8 cellular contexts compared by ENCODE assay signal in genomic region chr11:118997627-118998387, GRCh38. TPM values are rescaled to one million over a fixed set of nuclear protein-coding genes. Genes with fewer than 3 reads are reported as not detected.
DNase-seq lines count a peak whose midpoint lies in the region; ATAC-seq and TF ChIP-seq lines count a peak whose summit lies in the region.

CENATAC (plus strand) TSS chr11:118998138; CDS start chr11:118998198, 60 bp downstream.

- ATAC-seq in GM21786 (IDR thresholded peaks at IDR 0.05; ENCODE audit: unreplicated experiment) (peak; percentile 91), Panc1 (peak; percentile 99)
- peak; percentile 93 to 96 for ATAC-seq in activated T-cell treated with anti-CD3 and anti-CD28 coated beads, Interleukin-2, amount 50 U/mL, for 72 hours (replicated peaks in 1 of 2)

- H3K4me1 ChIP-seq in KMS-11 (ENCODE audit: low read depth, poor library complexity, severe bottlenecking) (no peaks in the 10 kb centered on the region), Panc1 (ENCODE audit: control insufficient read depth, insufficient read depth, low read length) (peaks cover 16% of the 10 kb centered on the region), esophagus squamous epithelium (peaks cover 6 to 34% (median 23%) of the 10 kb centered on the region in 3 donors)

- in situ Hi-C loops in Panc1 (cut with HindIII; ENCODE audit: low pct_unique_long_range_greater_than_20kb, low sequenced_read_pairs): no loop called here

- H3K9me3 ChIP-seq in Panc1 (ENCODE audit: control insufficient read depth, insufficient read depth, low read depth, low read length): no peaks in the 10 kb centered on the region
- H3K9me3 ChIP-seq in esophagus squamous epithelium: no peaks in the 10 kb centered on the region

- TF ChIP-seq CTCF in KMS-11 (conservative IDR thresholded peaks at IDR 0.05; ENCODE audit: low read depth, low read length) (no peak), Panc1 (IDR thresholded peaks at IDR 0.05) (no peak), esophagus squamous epithelium (IDR thresholded peaks at IDR 0.05) (peak in 2 of 6 experiments; percentile 8 to 40)

- intact Hi-C loops in Panc1 (cut with micrococcal nuclease; ENCODE audit: unreplicated experiment) (no loop called here), esophagus squamous epithelium (cut with DNase I) (no loop called here)

- no peaks in the 10 kb centered on the region for H3K27me3 ChIP-seq in KMS-11 (ENCODE audit: insufficient read depth, low read depth)
- no peaks in the 10 kb centered on the region for H3K27me3 ChIP-seq in Panc1 (ENCODE audit: control insufficient read depth, insufficient read depth, low read length)
- H3K27me3 ChIP-seq in esophagus squamous epithelium: no peaks in the 10 kb centered on the region

- no TSS peak for BruUV-seq in Panc1 (replicated peaks; lab: Mats Ljungman, UMichigan)

- H3K36me3 ChIP-seq in KMS-11 (ENCODE audit: insufficient read depth): peaks cover 4% of the 10 kb centered on the region; the same call in 1 of the 2 replicates
- peaks cover 14% of the 10 kb centered on the region for H3K36me3 ChIP-seq in Panc1 (ENCODE audit: control insufficient read depth, insufficient read depth, low read length)
- peaks cover 0 to 36% (median 7%) of the 10 kb centered on the region in 3 donors for H3K36me3 ChIP-seq in esophagus squamous epithelium

- H3K9me3 Mint-ChIP-seq in activated T-cell treated with anti-CD3 and anti-CD28 coated beads, Interleukin-2, amount 50 U/mL, for 72 hours: no peaks in the 10 kb centered on the region

- POLR2A ChIA-PET in Panc1 (lab: Charles Lee): interaction anchor here (0.5 to 0.6 kb wide), 3 partner anchors 14 to 425 kb away, joined by 3 to 8 read pairs (median 4); partner anchors contain the start of gene ARCN1

- H3K4me2 ChIP-seq in KMS-11: peak within 1 kb of the TSS; percentile 68

- H3K36me3 Mint-ChIP-seq in activated T-cell treated with anti-CD3 and anti-CD28 coated beads, Interleukin-2, amount 50 U/mL, for 72 hours (ENCODE audit: insufficient read depth in 2 of 2): peaks cover 12 to 24% of the 10 kb centered on the region in 2 donors

- no peaks in the 10 kb centered on the region for H4K20me1 ChIP-seq in KMS-11 (ENCODE audit: insufficient read depth)

- CTCF ChIA-PET in Panc1 (lab: Charles Lee): interaction anchor here (0.7 to 1.0 kb wide), 2 partner anchors 9 to 208 kb away, joined by 3 to 15 read pairs; partner anchors contain the start of gene CBL

- H3K4me3 ChIP-seq in KMS-11 (IDR thresholded peaks at IDR 0.05; ENCODE audit: insufficient read depth, low read depth, low read length): no peak within 1 kb of the TSS
- peak within 1 kb of the TSS; percentile 75 to 91 for H3K4me3 ChIP-seq in Panc1 (ENCODE audit: low read depth in 2 of 2, low read length in 2 of 2)
- H3K4me3 ChIP-seq in esophagus squamous epithelium: peak within 1 kb of the TSS; percentile 67 to 82 (median 78)

- H3K9ac ChIP-seq in KMS-11: peak within 1 kb of the TSS; percentile 44; the same call in 1 of the 2 replicates

- peak within 1 kb of the TSS; percentile 87 for H2AFZ ChIP-seq in KMS-11 (ENCODE audit: low read depth)

- no peaks in the 10 kb centered on the region for H3K27me3 Mint-ChIP-seq in activated T-cell treated with anti-CD3 and anti-CD28 coated beads, Interleukin-2, amount 50 U/mL, for 72 hours (ENCODE audit: low read depth)

- TF ChIP-seq POLR2A in esophagus squamous epithelium (IDR thresholded peaks at IDR 0.05): peak in 3 of 4 donors; percentile 68 to 85 (median 80)

- H3K27ac ChIP-seq in KMS-11: peak within 1 kb of the TSS; percentile 42; the same call in 1 of the 2 replicates
- H3K27ac ChIP-seq in Panc1 (ENCODE audit: low read length): peak within 1 kb of the TSS; percentile 83
- peak within 1 kb of the TSS; percentile 87 to 91 (median 88) for H3K27ac ChIP-seq in esophagus squamous epithelium

- peak within 1 kb of the TSS; percentile 94 to 100 for H3K4me3 Mint-ChIP-seq in activated T-cell treated with anti-CD3 and anti-CD28 coated beads, Interleukin-2, amount 50 U/mL, for 72 hours

- H3K79me2 ChIP-seq in KMS-11 (ENCODE audit: insufficient read depth, low read depth): no peaks in the 10 kb centered on the region

- 0% methylated on average over 10 to 14 of the region's 54 CpGs for WGBS in esophagus squamous epithelium, 2 donors

- DNase-seq in DMS79 treated with DMSO at 0.1 percent for 48 hours (lab: John Stamatoyannopoulos, UW) (peak; percentile 97), Panc1 (ENCODE audit: low read depth, low spot score) (no peak), esophagus squamous epithelium (lab: John Stamatoyannopoulos, UW) (peak; percentile 51), myocyte (ENCODE audit: low read depth) (peak; percentile 93)
- DNase-seq in activated T-cell treated with anti-CD3 and anti-CD28 coated beads, Interleukin-2, amount 50 U/mL, for 72 hours: peak; percentile 98 to 99
- peak; percentile 92 to 94 for DNase-seq in stimulated activated CD8-positive, alpha-beta memory T cell treated with anti-CD3 and anti-CD28 coated beads, Interleukin-7, amount 100 ng/mL, for 48 hours (ENCODE audit: extremely low read depth in 1 of 2, low read depth in 1 of 2)

- H3K4me1 Mint-ChIP-seq in activated T-cell treated with anti-CD3 and anti-CD28 coated beads, Interleukin-2, amount 50 U/mL, for 72 hours (ENCODE audit: low read depth): peaks cover 48% of the 10 kb centered on the region

- H3K27ac Mint-ChIP-seq in activated T-cell treated with anti-CD3 and anti-CD28 coated beads, Interleukin-2, amount 50 U/mL, for 72 hours: peak within 1 kb of the TSS; percentile 95

RNA-seq across cellular contexts. Expression of gene CENATAC, which starts in this region (rescaled TPM):
- total RNA-seq in Panc1 (2021; ENCODE audit: unreplicated experiment): 45.4 TPM
- 12.1 TPM for polyA plus RNA-seq in Panc1 (2012; ENCODE audit: insufficient read length)
- total RNA-seq in activated T-cell treated with anti-CD3 and anti-CD28 coated beads, Interleukin-2, amount 50 U/mL, for 72 hours: 10 to 100 TPM; 40.1 to 44.5 TPM
- 10 to 100 TPM in 3 of 4 donors, 1 to 10 TPM in 1; 9.2 to 58.9 (median 29.4) TPM for total RNA-seq in esophagus squamous epithelium
- 14.6 and 15.7 TPM in 2 replicates for total RNA-seq in myocyte
- polyA plus RNA-seq in myocyte (2012): 18.0 TPM
